ENCODE assay signal across 8 cellular contexts in the genomic region with DNA sequence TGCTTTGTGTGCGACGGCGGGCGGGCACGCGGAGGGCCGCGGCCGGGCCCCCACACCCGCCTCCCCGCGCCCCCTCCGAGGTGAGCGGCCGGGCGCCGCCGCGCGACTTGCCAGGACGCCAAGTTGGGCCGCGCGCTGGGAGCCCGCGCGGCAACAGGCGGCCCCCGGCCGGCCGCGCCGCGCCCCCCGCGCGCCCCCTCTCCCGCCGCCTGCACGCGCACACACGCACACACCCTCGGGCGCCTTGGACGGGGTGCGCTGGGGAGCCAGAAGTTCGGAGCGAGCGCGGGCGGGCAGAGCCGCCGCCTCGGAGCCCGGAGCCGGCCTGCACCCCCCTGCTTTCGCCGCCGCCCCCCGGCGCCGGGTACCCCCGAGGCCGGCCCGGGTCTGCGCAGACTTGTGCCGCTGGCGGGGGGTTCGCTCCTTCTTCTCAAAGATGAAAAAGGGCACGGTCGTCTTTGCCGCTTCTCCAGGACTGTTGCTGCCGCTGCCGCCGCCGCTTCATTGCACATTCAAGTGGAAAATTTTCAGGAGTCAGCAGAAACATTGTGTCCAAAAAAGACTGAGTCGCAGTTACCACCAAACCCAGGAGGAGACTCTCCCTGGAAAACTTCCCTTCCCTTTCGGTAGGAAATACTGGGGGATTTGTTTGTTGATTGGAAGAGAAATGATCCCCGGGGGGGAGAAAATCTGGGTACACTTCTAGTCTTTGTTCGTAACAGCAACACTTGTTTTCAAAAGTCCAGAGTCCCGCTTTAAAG. TPM values are rescaled to one million over a fixed set of nuclear protein-coding genes. Genes with fewer than 3 reads are reported as not detected.
DNase-seq lines count a peak whose midpoint lies in the region; FAIRE-seq and TF ChIP-seq lines count a peak whose summit lies in the region.

No MANE protein-coding gene starts in this region.

- H3K27ac ChIP-seq in breast epithelium: peak overlapping the region; percentile 98
- H3K27ac ChIP-seq in small intestine (ENCODE audit: low read depth in 1 of 2, low read length in 1 of 2): peak overlapping the region; percentile 83 to 98

- H3K4me3 ChIP-seq in breast epithelium (peak overlapping the region; percentile 60 to 98 (median 83)), small intestine (ENCODE audit: low read depth in 1 of 2, low read length in 2 of 2) (peak overlapping the region; percentile 74 to 80)

- WGBS in small intestine, 3 donors: 1 to 3% (median 2%) methylated on average over 35 to 81 of the region's 81 CpGs

- TF ChIP-seq POLR2A in breast epithelium (IDR thresholded peaks at IDR 0.05): no peak

- H3K4me1 ChIP-seq in breast epithelium (no peaks in the 10 kb centered on the region), small intestine (ENCODE audit: control insufficient read depth in 2 of 2, insufficient read depth in 1 of 2, low read depth in 1 of 2, low read length in 1 of 2) (peaks cover 2 to 3% of the 10 kb centered on the region in 2 donors)

- peak; percentile 23 for DNase-seq in NCI-H510A treated with DMSO at 0.1 percent for 48 hours (lab: John Stamatoyannopoulos, UW)
- DNase-seq in NCI-H510A (lab: John Stamatoyannopoulos, UW): no peak
- DNase-seq in NCI-H2227 (lab: John Stamatoyannopoulos, UW; ENCODE audit: unreplicated experiment): peak; percentile 63
- peak in 1 of 2 donors; percentile 43 for DNase-seq in breast epithelium (ENCODE audit: low spot score in 2 of 2)
- DNase-seq in inferior parietal cortex (ENCODE audit: extremely low spot score): peak; percentile 60
- peak; percentile 51 for DNase-seq in small intestine
- no peak for DNase-seq in SKM-1 (lab: John Stamatoyannopoulos, UW; ENCODE audit: unreplicated experiment)
- DNase-seq in GOT3 (lab: John Stamatoyannopoulos, UW): no peak

- H3K27me3 ChIP-seq in breast epithelium: no peaks in the 10 kb centered on the region
- peaks cover 0 to 2% of the 10 kb centered on the region in 2 donors for H3K27me3 ChIP-seq in small intestine (ENCODE audit: control insufficient read depth in 2 of 2, insufficient read depth in 2 of 2, low read length in 2 of 2)

- intact Hi-C loops in breast epithelium (cut with DNase I; ENCODE audit: low total_unique reads): loop anchor here (10.0 kb wide), 1 partner anchor 210 kb away; no protein-coding TSS in a partner anchor

- H3K36me3 ChIP-seq in breast epithelium (no peaks in the 10 kb centered on the region), small intestine (ENCODE audit: control insufficient read depth in 2 of 2, insufficient read depth in 2 of 2, low read length in 2 of 2) (no peaks in the 10 kb centered on the region)

- TF ChIP-seq CTCF in breast epithelium (IDR thresholded peaks at IDR 0.05): no peak

- no peak for FAIRE-seq in small intestine (lab: Jason Lieb, UNC)

- H3K9me3 ChIP-seq in breast epithelium (no peaks in the 10 kb centered on the region), small intestine (ENCODE audit: control insufficient read depth, low read depth) (no peaks in the 10 kb centered on the region)

RNA-seq across cellular contexts. Expression of a gene that starts 0.9 kb away (rescaled TPM):
- total RNA-seq in breast epithelium: 100 to 1,000 TPM in 1 of 3 donors, 10 to 100 TPM in 2; 67.8 to 110 (median 80.1) TPM
- polyA plus RNA-seq in small intestine: 10 to 100 TPM in 1 of 3 donors, 1 to 10 TPM in 2; 3.2 to 10.9 (median 4.2) TPM

Comparison
In these comparisons a context has a peak if more than half of its experiments do, and no peak if none do; other contexts are left out.
1. DNase-seq: peak in NCI-H510A treated with DMSO at 0.1 percent for 48 hours (single experiment), NCI-H2227 (single experiment), inferior parietal cortex (single experiment) and small intestine (single experiment); none in NCI-H510A (single experiment), SKM-1 (single experiment) and GOT3 (single experiment).